Comparison of ENCODE assay signal across 1 cellular context in the genomic region with DNA sequence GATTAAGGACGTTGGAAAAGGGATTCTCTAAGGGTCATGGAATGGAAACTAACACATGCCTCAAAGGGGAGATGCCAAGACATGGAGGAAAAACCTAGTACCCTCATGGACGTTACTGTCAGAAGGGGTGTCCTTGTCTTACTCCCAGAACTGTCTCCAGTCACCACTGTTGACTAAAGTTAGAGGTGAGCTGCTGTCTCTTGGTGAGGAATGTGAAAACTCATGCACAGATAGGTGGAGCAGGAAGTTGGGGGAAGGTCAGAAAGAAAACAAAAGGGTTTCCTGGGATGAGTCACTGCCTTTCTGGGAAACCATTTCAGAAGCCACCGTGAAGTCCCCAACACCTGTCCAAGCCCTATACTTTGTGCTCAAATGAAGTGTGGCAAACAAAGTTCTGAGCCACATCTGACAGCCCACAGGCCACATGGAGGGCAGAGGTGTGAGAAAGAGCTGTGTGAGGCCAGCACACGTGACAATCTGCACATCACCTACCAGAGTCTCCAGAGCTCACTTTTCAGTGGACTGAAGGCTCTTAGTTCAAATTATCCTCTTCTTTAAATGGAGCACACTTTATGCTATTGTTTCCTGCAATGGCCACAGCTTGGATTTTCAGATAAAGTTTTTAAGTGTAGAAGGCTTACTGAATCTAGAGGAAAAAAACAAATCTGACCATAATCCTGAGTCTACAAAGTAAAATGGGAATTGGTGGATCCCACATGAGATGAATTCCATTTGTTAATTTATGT.
A peak's percentile ranks its signal among the peaks of the same experiment; 100 is the strongest.
TF ChIP-seq lines count a peak whose summit lies in the region.

No MANE protein-coding gene starts in this region.

TF ChIP-seq in K562, 482 proteins besides CTCF, POLR2A, EP300 and RAD21 (continued from another document and continues in another):
- TF ChIP-seq, protein P1, sequence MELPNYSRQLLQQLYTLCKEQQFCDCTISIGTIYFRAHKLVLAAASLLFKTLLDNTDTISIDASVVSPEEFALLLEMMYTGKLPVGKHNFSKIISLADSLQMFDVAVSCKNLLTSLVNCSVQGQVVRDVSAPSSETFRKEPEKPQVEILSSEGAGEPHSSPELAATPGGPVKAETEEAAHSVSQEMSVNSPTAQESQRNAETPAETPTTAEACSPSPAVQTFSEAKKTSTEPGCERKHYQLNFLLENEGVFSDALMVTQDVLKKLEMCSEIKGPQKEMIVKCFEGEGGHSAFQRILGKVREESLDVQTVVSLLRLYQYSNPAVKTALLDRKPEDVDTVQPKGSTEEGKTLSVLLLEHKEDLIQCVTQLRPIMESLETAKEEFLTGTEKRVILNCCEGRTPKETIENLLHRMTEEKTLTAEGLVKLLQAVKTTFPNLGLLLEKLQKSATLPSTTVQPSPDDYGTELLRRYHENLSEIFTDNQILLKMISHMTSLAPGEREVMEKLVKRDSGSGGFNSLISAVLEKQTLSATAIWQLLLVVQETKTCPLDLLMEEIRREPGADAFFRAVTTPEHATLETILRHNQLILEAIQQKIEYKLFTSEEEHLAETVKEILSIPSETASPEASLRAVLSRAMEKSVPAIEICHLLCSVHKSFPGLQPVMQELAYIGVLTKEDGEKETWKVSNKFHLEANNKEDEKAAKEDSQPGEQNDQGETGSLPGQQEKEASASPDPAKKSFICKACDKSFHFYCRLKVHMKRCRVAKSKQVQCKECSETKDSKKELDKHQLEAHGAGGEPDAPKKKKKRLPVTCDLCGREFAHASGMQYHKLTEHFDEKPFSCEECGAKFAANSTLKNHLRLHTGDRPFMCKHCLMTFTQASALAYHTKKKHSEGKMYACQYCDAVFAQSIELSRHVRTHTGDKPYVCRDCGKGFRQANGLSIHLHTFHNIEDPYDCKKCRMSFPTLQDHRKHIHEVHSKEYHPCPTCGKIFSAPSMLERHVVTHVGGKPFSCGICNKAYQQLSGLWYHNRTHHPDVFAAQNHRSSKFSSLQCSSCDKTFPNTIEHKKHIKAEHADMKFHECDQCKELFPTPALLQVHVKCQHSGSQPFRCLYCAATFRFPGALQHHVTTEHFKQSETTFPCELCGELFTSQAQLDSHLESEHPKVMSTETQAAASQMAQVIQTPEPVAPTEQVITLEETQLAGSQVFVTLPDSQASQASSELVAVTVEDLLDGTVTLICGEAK (IDR thresholded peaks at IDR 0.05): peak; percentile 46; the same call in 1 of the 2 replicates
- TF ChIP-seq, protein P1 (CRISPR knock-in tag; IDR thresholded peaks at IDR 0.05): no peak
- no peak for TF ChIP-seq FOXA3 (CRISPR knock-in tag; conservative IDR thresholded peaks at IDR 0.05 in 1 of 2, IDR thresholded peaks at IDR 0.05 in 1 of 2)
- TF ChIP-seq DNMT1 (IDR thresholded peaks at IDR 0.05): no peak
- no peak for TF ChIP-seq ZNF75A (CRISPR knock-in tag; IDR thresholded peaks at IDR 0.05)
- no peak for TF ChIP-seq PCBP1 (IDR thresholded peaks at IDR 0.05; ENCODE audit: low read depth, low read length, poor library complexity, severe bottlenecking)
- TF ChIP-seq SIN3A (IDR thresholded peaks at IDR 0.05; ENCODE audit: borderline replicate concordance in 2 of 2, control insufficient read depth in 1 of 2, low read depth in 2 of 2, low read length in 2 of 2): no peak
- TF ChIP-seq HDAC8 (tag; IDR thresholded peaks at IDR 0.05): peak; percentile 87
- TF ChIP-seq, protein P2, sequence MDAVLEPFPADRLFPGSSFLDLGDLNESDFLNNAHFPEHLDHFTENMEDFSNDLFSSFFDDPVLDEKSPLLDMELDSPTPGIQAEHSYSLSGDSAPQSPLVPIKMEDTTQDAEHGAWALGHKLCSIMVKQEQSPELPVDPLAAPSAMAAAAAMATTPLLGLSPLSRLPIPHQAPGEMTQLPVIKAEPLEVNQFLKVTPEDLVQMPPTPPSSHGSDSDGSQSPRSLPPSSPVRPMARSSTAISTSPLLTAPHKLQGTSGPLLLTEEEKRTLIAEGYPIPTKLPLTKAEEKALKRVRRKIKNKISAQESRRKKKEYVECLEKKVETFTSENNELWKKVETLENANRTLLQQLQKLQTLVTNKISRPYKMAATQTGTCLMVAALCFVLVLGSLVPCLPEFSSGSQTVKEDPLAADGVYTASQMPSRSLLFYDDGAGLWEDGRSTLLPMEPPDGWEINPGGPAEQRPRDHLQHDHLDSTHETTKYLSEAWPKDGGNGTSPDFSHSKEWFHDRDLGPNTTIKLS (IDR thresholded peaks at IDR 0.05; ENCODE audit: borderline replicate concordance, low read depth): peak; percentile 28; the same call in 1 of the 2 replicates
- TF ChIP-seq NR1H2 (CRISPR knock-in tag; IDR thresholded peaks at IDR 0.05): no peak
- TF ChIP-seq STAG1 (CRISPR knock-in tag; IDR thresholded peaks at IDR 0.05; ENCODE audit: borderline replicate concordance): no peak
- no peak for TF ChIP-seq NCOA4 (IDR thresholded peaks at IDR 0.05; ENCODE audit: partially characterized antibody)
- TF ChIP-seq TCF3 (CRISPR knock-in tag; IDR thresholded peaks at IDR 0.05): peak; percentile 46; the same call in 1 of the 2 replicates
- TF ChIP-seq FIP1L1 (IDR thresholded peaks at IDR 0.05; ENCODE audit: low read depth, low read length, poor library complexity, severe bottlenecking): no peak
- TF ChIP-seq, protein P3, sequence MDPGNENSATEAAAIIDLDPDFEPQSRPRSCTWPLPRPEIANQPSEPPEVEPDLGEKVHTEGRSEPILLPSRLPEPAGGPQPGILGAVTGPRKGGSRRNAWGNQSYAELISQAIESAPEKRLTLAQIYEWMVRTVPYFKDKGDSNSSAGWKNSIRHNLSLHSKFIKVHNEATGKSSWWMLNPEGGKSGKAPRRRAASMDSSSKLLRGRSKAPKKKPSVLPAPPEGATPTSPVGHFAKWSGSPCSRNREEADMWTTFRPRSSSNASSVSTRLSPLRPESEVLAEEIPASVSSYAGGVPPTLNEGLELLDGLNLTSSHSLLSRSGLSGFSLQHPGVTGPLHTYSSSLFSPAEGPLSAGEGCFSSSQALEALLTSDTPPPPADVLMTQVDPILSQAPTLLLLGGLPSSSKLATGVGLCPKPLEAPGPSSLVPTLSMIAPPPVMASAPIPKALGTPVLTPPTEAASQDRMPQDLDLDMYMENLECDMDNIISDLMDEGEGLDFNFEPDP (CRISPR knock-in tag; IDR thresholded peaks at IDR 0.05): peak; percentile 49; the same call in 1 of the 2 replicates
- TF ChIP-seq, protein P4, sequence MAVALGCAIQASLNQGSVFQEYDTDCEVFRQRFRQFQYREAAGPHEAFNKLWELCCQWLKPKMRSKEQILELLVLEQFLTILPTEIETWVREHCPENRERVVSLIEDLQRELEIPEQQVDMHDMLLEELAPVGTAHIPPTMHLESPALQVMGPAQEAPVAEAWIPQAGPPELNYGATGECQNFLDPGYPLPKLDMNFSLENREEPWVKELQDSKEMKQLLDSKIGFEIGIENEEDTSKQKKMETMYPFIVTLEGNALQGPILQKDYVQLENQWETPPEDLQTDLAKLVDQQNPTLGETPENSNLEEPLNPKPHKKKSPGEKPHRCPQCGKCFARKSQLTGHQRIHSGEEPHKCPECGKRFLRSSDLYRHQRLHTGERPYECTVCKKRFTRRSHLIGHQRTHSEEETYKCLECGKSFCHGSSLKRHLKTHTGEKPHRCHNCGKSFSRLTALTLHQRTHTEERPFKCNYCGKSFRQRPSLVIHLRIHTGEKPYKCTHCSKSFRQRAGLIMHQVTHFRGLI (CRISPR knock-in tag; IDR thresholded peaks at IDR 0.05): peak; percentile 81
- TF ChIP-seq, protein P5, sequence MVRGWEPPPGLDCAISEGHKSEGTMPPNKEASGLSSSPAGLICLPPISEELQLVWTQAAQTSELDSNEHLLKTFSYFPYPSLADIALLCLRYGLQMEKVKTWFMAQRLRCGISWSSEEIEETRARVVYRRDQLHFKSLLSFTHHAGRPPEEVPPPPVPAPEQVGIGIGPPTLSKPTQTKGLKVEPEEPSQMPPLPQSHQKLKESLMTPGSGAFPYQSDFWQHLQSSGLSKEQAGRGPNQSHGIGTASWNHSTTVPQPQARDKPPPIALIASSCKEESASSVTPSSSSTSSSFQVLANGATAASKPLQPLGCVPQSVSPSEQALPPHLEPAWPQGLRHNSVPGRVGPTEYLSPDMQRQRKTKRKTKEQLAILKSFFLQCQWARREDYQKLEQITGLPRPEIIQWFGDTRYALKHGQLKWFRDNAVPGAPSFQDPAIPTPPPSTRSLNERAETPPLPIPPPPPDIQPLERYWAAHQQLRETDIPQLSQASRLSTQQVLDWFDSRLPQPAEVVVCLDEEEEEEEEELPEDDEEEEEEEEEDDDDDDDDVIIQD (CRISPR knock-in tag; IDR thresholded peaks at IDR 0.05): no peak
- TF ChIP-seq, protein P6, sequence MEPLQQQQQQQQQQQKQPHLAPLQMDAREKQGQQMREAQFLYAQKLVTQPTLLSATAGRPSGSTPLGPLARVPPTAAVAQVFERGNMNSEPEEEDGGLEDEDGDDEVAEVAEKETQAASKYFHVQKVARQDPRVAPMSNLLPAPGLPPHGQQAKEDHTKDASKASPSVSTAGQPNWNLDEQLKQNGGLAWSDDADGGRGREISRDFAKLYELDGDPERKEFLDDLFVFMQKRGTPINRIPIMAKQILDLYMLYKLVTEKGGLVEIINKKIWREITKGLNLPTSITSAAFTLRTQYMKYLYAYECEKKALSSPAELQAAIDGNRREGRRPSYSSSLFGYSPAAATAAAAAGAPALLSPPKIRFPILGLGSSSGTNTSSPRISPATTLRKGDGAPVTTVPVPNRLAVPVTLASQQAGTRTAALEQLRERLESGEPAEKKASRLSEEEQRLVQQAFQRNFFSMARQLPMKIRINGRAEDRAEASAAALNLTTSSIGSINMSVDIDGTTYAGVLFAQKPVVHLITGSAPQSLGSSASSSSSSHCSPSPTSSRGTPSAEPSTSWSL (CRISPR knock-in tag; IDR thresholded peaks at IDR 0.05; ENCODE audit: borderline replicate concordance): peak; percentile 23; the same call in 1 of the 2 replicates
- no peak for TF ChIP-seq PHF21A (IDR thresholded peaks at IDR 0.05; ENCODE audit: borderline replicate concordance, low read depth)
- TF ChIP-seq, protein P7, sequence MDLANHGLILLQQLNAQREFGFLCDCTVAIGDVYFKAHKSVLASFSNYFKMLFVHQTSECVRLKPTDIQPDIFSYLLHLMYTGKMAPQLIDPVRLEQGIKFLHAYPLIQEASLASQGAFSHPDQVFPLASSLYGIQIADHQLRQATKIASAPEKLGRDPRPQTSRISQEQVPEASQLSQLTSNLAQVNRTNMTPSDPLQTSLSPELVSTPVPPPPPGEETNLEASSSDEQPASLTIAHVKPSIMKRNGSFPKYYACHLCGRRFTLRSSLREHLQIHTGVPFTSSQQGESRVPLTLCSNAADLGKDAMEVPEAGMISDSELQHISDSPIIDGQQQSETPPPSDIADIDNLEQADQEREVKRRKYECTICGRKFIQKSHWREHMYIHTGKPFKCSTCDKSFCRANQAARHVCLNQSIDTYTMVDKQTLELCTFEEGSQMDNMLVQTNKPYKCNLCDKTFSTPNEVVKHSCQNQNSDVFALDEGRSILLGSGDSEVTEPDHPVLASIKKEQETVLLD (IDR thresholded peaks at IDR 0.05): peak; percentile 59; the same call in 1 of the 2 replicates
- no peak for TF ChIP-seq ZKSCAN3 (CRISPR knock-in tag; IDR thresholded peaks at IDR 0.05)
- no peak for TF ChIP-seq ZNF431 (CRISPR knock-in tag; IDR thresholded peaks at IDR 0.05)
- no peak for TF ChIP-seq PPARD (CRISPR knock-in tag; IDR thresholded peaks at IDR 0.05)
- no peak for TF ChIP-seq COPS2 (conservative IDR thresholded peaks at IDR 0.05)
- TF ChIP-seq ZNF274 (IDR thresholded peaks at IDR 0.05; ENCODE audit: borderline replicate concordance, low read depth, low read length): no peak
- no peak for TF ChIP-seq ILK (tag; IDR thresholded peaks at IDR 0.05; ENCODE audit: borderline replicate concordance, low read depth)
- TF ChIP-seq, protein P8, sequence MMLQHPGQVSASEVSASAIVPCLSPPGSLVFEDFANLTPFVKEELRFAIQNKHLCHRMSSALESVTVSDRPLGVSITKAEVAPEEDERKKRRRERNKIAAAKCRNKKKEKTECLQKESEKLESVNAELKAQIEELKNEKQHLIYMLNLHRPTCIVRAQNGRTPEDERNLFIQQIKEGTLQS (IDR thresholded peaks at IDR 0.05): peak; percentile 93
- TF ChIP-seq, protein P8 (CRISPR knock-in tag; conservative IDR thresholded peaks at IDR 0.05): no peak
- no peak for TF ChIP-seq MEF2A (IDR thresholded peaks at IDR 0.05; ENCODE audit: control insufficient read depth, low read depth, low read length)
- TF ChIP-seq BRD9 (IDR thresholded peaks at IDR 0.05; ENCODE audit: low read depth, partially characterized antibody): peak; percentile 56
- TF ChIP-seq NFE2L1 (tag; IDR thresholded peaks at IDR 0.05; ENCODE audit: borderline replicate concordance, low read depth): peak; percentile 14; the same call in 1 of the 2 replicates
- peak; percentile 56 for TF ChIP-seq SMARCC2 (IDR thresholded peaks at IDR 0.05; ENCODE audit: low read depth)
- TF ChIP-seq, protein P9, sequence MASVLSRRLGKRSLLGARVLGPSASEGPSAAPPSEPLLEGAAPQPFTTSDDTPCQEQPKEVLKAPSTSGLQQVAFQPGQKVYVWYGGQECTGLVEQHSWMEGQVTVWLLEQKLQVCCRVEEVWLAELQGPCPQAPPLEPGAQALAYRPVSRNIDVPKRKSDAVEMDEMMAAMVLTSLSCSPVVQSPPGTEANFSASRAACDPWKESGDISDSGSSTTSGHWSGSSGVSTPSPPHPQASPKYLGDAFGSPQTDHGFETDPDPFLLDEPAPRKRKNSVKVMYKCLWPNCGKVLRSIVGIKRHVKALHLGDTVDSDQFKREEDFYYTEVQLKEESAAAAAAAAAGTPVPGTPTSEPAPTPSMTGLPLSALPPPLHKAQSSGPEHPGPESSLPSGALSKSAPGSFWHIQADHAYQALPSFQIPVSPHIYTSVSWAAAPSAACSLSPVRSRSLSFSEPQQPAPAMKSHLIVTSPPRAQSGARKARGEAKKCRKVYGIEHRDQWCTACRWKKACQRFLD (CRISPR knock-in tag; IDR thresholded peaks at IDR 0.05): peak; percentile 71
- TF ChIP-seq ZBTB7A (IDR thresholded peaks at IDR 0.05; ENCODE audit: borderline replicate concordance, control insufficient read depth, low read depth, low read length): no peak
